ENCODE assay signal across 2 cellular contexts in genomic region chr1:23506376-23507107, GRCh38.
TF ChIP-seq lines count a peak whose summit lies in the region.

No MANE protein-coding gene starts in this region.

TF ChIP-seq in SK-N-SH, 30 proteins besides CTCF, POLR2A, EP300 and RAD21 (continued from another document):
- TF ChIP-seq ZBTB33 (IDR thresholded peaks at IDR 0.05; ENCODE audit: borderline replicate concordance, low read depth) (no peak), JUND (IDR thresholded peaks at IDR 0.05) (no peak), FOXM1 (IDR thresholded peaks at IDR 0.05; ENCODE audit: low read depth) (no peak), GATA2 (CRISPR knock-in tag; IDR thresholded peaks at IDR 0.05) (no peak), USF2 (IDR thresholded peaks at IDR 0.05; ENCODE audit: borderline replicate concordance, low read depth, low read length) (no peak), FOXJ3 (CRISPR knock-in tag; IDR thresholded peaks at IDR 0.05) (no peak), EZH2phosphoT487 (IDR thresholded peaks at IDR 0.05; ENCODE audit: borderline replicate concordance, low read depth) (no peak)

TF ChIP-seq in SK-N-SH treated with all-trans-retinoic acid at 6 μM for 48 hours, 23 proteins besides CTCF, POLR2A, EP300 and RAD21 (continued from another document):
- TF ChIP-seq TSHZ2 (CRISPR knock-in tag; IDR thresholded peaks at IDR 0.05): no peak
- TF ChIP-seq PPARA (CRISPR knock-in tag; IDR thresholded peaks at IDR 0.05; ENCODE audit: borderline replicate concordance): no peak
- no peak for TF ChIP-seq GLIS3 (CRISPR knock-in tag; IDR thresholded peaks at IDR 0.05)
- no peak for TF ChIP-seq ZNF565 (CRISPR knock-in tag; conservative IDR thresholded peaks at IDR 0.05; ENCODE audit: low read depth)
- TF ChIP-seq POU6F1 (CRISPR knock-in tag; IDR thresholded peaks at IDR 0.05; ENCODE audit: borderline replicate concordance, low read depth): no peak
- TF ChIP-seq TOX (CRISPR knock-in tag; IDR thresholded peaks at IDR 0.05; ENCODE audit: borderline replicate concordance): no peak
- TF ChIP-seq ZFP30 (CRISPR knock-in tag; IDR thresholded peaks at IDR 0.05): no peak
- TF ChIP-seq RARB (CRISPR knock-in tag; IDR thresholded peaks at IDR 0.05): no peak
- TF ChIP-seq ZC3H10 (CRISPR knock-in tag; IDR thresholded peaks at IDR 0.05): no peak
- no peak for TF ChIP-seq CREB5 (CRISPR knock-in tag; IDR thresholded peaks at IDR 0.05; ENCODE audit: low read depth)
- TF ChIP-seq ZNF8 (CRISPR knock-in tag; IDR thresholded peaks at IDR 0.05): no peak
